Comparison of ENCODE assay signal across 6 cellular contexts in genomic region chr22:45449442-45449841, GRCh38. TPM values are rescaled to one million over a fixed set of nuclear protein-coding genes. Genes with fewer than 3 reads are reported as not detected.
"Had no signal": no experiment of that assay in that cellular context is flagged by ENCODE, and none has a peak within 500 bp of the region (broad histone marks: within the 10 kb centered on the region; RNA-seq: fewer than 3 reads in every experiment).

No MANE protein-coding gene starts in this region.

RNA-seq across cellular contexts. Expression of gene RIBC2, which starts 35.9 kb away (rescaled TPM):
- total RNA-seq: K562, Right ventricle myocardium superior, SJSA1 had no signal
- polyA plus RNA-seq: HepG2, IgD-negative memory B cell, K562 had no signal

RNA-seq across cellular contexts. Expression of gene SMC1B, which starts 36.0 kb away (rescaled TPM):
- total RNA-seq: HepG2, HT1080, K562, Right ventricle myocardium superior, SJSA1 had no signal
- polyA plus RNA-seq: HepG2, IgD-negative memory B cell had no signal

RNA-seq across cellular contexts. Expression of gene FBLN1, which starts 53.2 kb away (rescaled TPM):
- polyA plus RNA-seq: IgD-negative memory B cell, K562 had no signal
